ENCODE assay signal across 9 cellular contexts in the genomic region with DNA sequence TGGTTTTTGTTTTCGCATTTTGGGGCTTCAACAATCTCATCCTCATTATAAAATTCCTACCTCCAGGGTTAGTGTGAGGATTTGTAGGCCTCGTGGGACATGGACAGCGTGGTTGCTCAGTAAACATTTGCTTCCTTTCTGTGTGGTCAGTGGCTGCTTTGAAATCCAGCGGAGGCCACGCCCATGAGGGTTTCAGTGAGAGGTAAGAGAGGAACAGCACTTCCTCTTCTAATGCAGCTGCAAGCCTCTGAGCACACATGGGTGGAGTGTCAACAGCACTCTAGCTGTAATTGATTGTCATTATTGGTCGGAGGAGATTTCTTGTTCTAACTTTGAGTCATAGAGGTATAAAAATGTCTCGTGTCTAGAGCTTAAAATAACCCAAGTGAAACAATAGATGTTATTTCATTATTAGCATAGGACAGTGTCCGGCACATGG. TPM values are rescaled to one million over a fixed set of nuclear protein-coding genes. Genes with fewer than 3 reads are reported as not detected.
DNase-seq lines count a peak whose midpoint lies in the region; ATAC-seq and TF ChIP-seq lines count a peak whose summit lies in the region.
"Had no signal": no experiment of that assay in that cellular context is flagged by ENCODE, and none has a peak within 500 bp of the region (broad histone marks: within the 10 kb centered on the region; RNA-seq: fewer than 3 reads in every experiment).

No MANE protein-coding gene starts in this region.

- no peak overlapping the region for H3K27ac Mint-ChIP-seq in CD14-positive monocyte
- peak overlapping the region; percentile 23 for H3K27ac Mint-ChIP-seq in activated naive CD8-positive, alpha-beta T cell treated with anti-CD3 and anti-CD28 coated beads, Interleukin-2, amount 50 U/mL, for 24 hours
- H3K27ac Mint-ChIP-seq in CD4-positive, alpha-beta T cell, result no peak overlapping the region

- peaks cover 8% of the 10 kb centered on the region for H3K4me1 Mint-ChIP-seq in CD14-positive monocyte
- H3K4me1 Mint-ChIP-seq in activated naive CD8-positive, alpha-beta T cell treated with anti-CD3 and anti-CD28 coated beads, Interleukin-2, amount 50 U/mL, for 24 hours, result peaks cover 29% of the 10 kb centered on the region
- H3K4me1 Mint-ChIP-seq in CD4-positive, alpha-beta T cell (ENCODE audit: low read depth), result peaks cover 10% of the 10 kb centered on the region

- H3K9me3 ChIP-seq in CD4-positive, alpha-beta T cell (ENCODE audit: control insufficient read depth, low read length), result no peaks in the 10 kb centered on the region
- H3K9me3 ChIP-seq: HAP-1 had no signal

- peaks cover 7 to 11% (median 8%) of the 10 kb centered on the region in 3 donors for H3K27me3 Mint-ChIP-seq in CD14-positive monocyte (ENCODE audit: low read depth in 3 of 3)
- H3K27me3 Mint-ChIP-seq in activated naive CD8-positive, alpha-beta T cell treated with anti-CD3 and anti-CD28 coated beads, Interleukin-2, amount 50 U/mL, for 24 hours, result peaks cover under 1% of the 10 kb centered on the region
- peaks cover 15% of the 10 kb centered on the region for H3K27me3 Mint-ChIP-seq in CD4-positive, alpha-beta T cell

- TF ChIP-seq CTCF in CD14-positive monocyte (IDR thresholded peaks at IDR 0.05), result no peak
- no peak for TF ChIP-seq CTCF in CD4-positive, alpha-beta T cell (IDR thresholded peaks at IDR 0.05)

- ATAC-seq in GM18909 (IDR thresholded peaks at IDR 0.05; ENCODE audit: poor library complexity, unreplicated experiment) (peak; percentile 98), HG03045 (IDR thresholded peaks at IDR 0.05; ENCODE audit: unreplicated experiment) (peak; percentile 99), left colon (peak; percentile 98)
- ATAC-seq in activated naive CD8-positive, alpha-beta T cell treated with anti-CD3 and anti-CD28 coated beads, Interleukin-2, amount 50 U/mL, for 24 hours, result peak; percentile 49
- no peak for ATAC-seq in CD4-positive, alpha-beta T cell (ENCODE audit: poor library complexity)

- peaks cover 0 to 3% (median 1%) of the 10 kb centered on the region in 7 donors for H3K9me3 Mint-ChIP-seq in CD14-positive monocyte
- peaks cover 9% of the 10 kb centered on the region for H3K9me3 Mint-ChIP-seq in activated naive CD8-positive, alpha-beta T cell treated with anti-CD3 and anti-CD28 coated beads, Interleukin-2, amount 50 U/mL, for 24 hours
- H3K9me3 Mint-ChIP-seq in CD4-positive, alpha-beta T cell, result peaks cover 3% of the 10 kb centered on the region

- H3K27ac ChIP-seq in CD4-positive, alpha-beta T cell (ENCODE audit: low read depth, low read length), result no peak overlapping the region

- H3K36me3 Mint-ChIP-seq in CD14-positive monocyte, result no peaks in the 10 kb centered on the region
- H3K36me3 Mint-ChIP-seq in activated naive CD8-positive, alpha-beta T cell treated with anti-CD3 and anti-CD28 coated beads, Interleukin-2, amount 50 U/mL, for 24 hours (ENCODE audit: low read depth), result no peaks in the 10 kb centered on the region
- no peaks in the 10 kb centered on the region for H3K36me3 Mint-ChIP-seq in CD4-positive, alpha-beta T cell (ENCODE audit: low read depth)

- no peaks in the 10 kb centered on the region for H3K27me3 ChIP-seq in CD4-positive, alpha-beta T cell (ENCODE audit: control insufficient read depth, insufficient read depth, low read length)

- CTCF ChIA-PET in CD4-positive, alpha-beta T cell (lab: Charles Lee), result no interaction called here

- peak overlapping the region in 1 of 2 donors; percentile 42 for H3K4me3 Mint-ChIP-seq in CD14-positive monocyte
- H3K4me3 Mint-ChIP-seq in activated naive CD8-positive, alpha-beta T cell treated with anti-CD3 and anti-CD28 coated beads, Interleukin-2, amount 50 U/mL, for 24 hours, result no peak overlapping the region
- no peak overlapping the region for H3K4me3 Mint-ChIP-seq in CD4-positive, alpha-beta T cell

- intact Hi-C loops in CD14-positive monocyte (cut with micrococcal nuclease) (no loop called here), left colon (cut with DNase I, micrococcal nuclease) (loop anchor here in 1 of 2 donors (5.0 to 10.0 kb wide), 2 partner anchors 174 to 251 kb away; no protein-coding TSS in a partner anchor)
- intact Hi-C loops in CD4-positive, alpha-beta T cell (cut with DNase I, micrococcal nuclease), result no loop called here

- POLR2A ChIA-PET in CD4-positive, alpha-beta T cell (lab: Charles Lee), result no interaction called here

- DNase-seq in CD14-positive monocyte (ENCODE audit: low spot score) (peak; percentile 50), NCI-H2029 (lab: John Stamatoyannopoulos, UW) (peak; percentile 76), left colon (peak; percentile 88 to 89), hepatic stellate cell (ENCODE audit: low spot score) (no peak)
- DNase-seq in activated naive CD8-positive, alpha-beta T cell treated with anti-CD3 and anti-CD28 coated beads, Interleukin-2, amount 50 U/mL, for 24 hours, result peak; percentile 26
- DNase-seq in CD4-positive, alpha-beta T cell, result no peak

RNA-seq across cellular contexts. Expression of gene ARHGAP42, which starts 6.0 kb away (rescaled TPM):
- polyA plus RNA-seq in CD14-positive monocyte, result not detected
- 10 to 100 TPM; 29.0 to 44.8 TPM for total RNA-seq in left colon
- not detected for total RNA-seq in CD4-positive, alpha-beta T cell

Comparison
In these comparisons a context has a peak if more than half of its experiments do, and no peak if none do; other contexts are left out.
1. DNase-seq: peak in CD14-positive monocyte (single experiment), NCI-H2029 (single experiment), activated naive CD8-positive, alpha-beta T cell treated with anti-CD3 and anti-CD28 coated beads, Interleukin-2, amount 50 U/mL, for 24 hours (single experiment) and left colon (2 of 2); none in hepatic stellate cell (single experiment) and CD4-positive, alpha-beta T cell (0 of 10).
2. RNA of gene ARHGAP42, which starts 6.0 kb away (total RNA-seq): 29.0 to 44.8 TPM in left colon; not detected in CD4-positive, alpha-beta T cell; every median in the first group is over 10 times any median in the second.